ENCODE assay signal across 16 cellular contexts in genomic region chr1:24159366-24159765, GRCh38. TPM values are rescaled to one million over a fixed set of nuclear protein-coding genes. Genes with fewer than 3 reads are reported as not detected.
DNase-seq lines count a peak whose midpoint lies in the region; ATAC-seq and TF ChIP-seq lines count a peak whose summit lies in the region.
"Had no signal": no experiment of that assay in that cellular context is flagged by ENCODE, and none has a peak within 500 bp of the region (broad histone marks: within the 10 kb centered on the region; RNA-seq: fewer than 3 reads in every experiment).

No MANE protein-coding gene starts in this region.

- CTCF ChIA-PET in activated B cell treated with CpG ODN at 0.5 μM for 24 hours (lab: Charles Lee), result interaction anchor here (1.9 kb wide), 1 partner anchor 232 kb away, joined by 8 read pairs; no protein-coding TSS in a partner anchor
- CTCF ChIA-PET in MCF 10A (lab: Yijun Ruan, JAX), result interaction anchor here (0.6 to 3.6 kb wide), 2 partner anchors 9 to 312 kb away, joined by 3 to 18 read pairs; no protein-coding TSS in a partner anchor

- no peak overlapping the region for H3K27ac ChIP-seq in left ventricle myocardium inferior (replicated peaks)
- H3K27ac ChIP-seq: BLaER1 had no signal

- no peak overlapping the region for H3K4me3 ChIP-seq in left ventricle myocardium inferior
- H3K4me3 ChIP-seq: BLaER1 had no signal

- DNase-seq in cardiac septum (ENCODE audit: low spot score), result peak; percentile 51
- no peak for DNase-seq in left ventricle myocardium inferior
- no peak for DNase-seq in activated B cell treated with CpG ODN at 0.5 μM for 24 hours
- DNase-seq in neural crest cell (ENCODE audit: low read depth, low spot score), result no peak
- no peak for DNase-seq in MCF 10A (ENCODE audit: unreplicated experiment)
- DNase-seq in NCI-H69 (lab: John Stamatoyannopoulos, UW), result no peak
- DNase-seq: 8988T; AML-193; Caco-2; CD8-positive, alpha-beta memory T cell; DND-41; GF-D8; HCEC 1CT; IMR-90 had no signal

- peaks cover 14% of the 10 kb centered on the region for H3K4me1 Mint-ChIP-seq in activated B cell treated with CpG ODN at 0.5 μM for 24 hours
- H3K4me1 Mint-ChIP-seq in neural crest cell, result peaks cover 4% of the 10 kb centered on the region
- H3K4me1 Mint-ChIP-seq in MCF 10A (ENCODE audit: insufficient read depth, unreplicated experiment), result no peaks in the 10 kb centered on the region
- H3K4me1 Mint-ChIP-seq: CD8-positive, alpha-beta memory T cell had no signal

- H3K9me3 Mint-ChIP-seq in activated B cell treated with CpG ODN at 0.5 μM for 24 hours (no peaks in the 10 kb centered on the region), neural crest cell (no peaks in the 10 kb centered on the region), MCF 10A (ENCODE audit: unreplicated experiment) (no peaks in the 10 kb centered on the region)
- H3K9me3 Mint-ChIP-seq: CD8-positive, alpha-beta memory T cell had no signal

- peaks cover 87% of the 10 kb centered on the region for H3K36me3 Mint-ChIP-seq in activated B cell treated with CpG ODN at 0.5 μM for 24 hours (ENCODE audit: low read depth)
- no peaks in the 10 kb centered on the region for H3K36me3 Mint-ChIP-seq in neural crest cell (ENCODE audit: low read depth)
- H3K36me3 Mint-ChIP-seq in MCF 10A (ENCODE audit: insufficient read depth, unreplicated experiment), result no peaks in the 10 kb centered on the region

- H3K4me3 Mint-ChIP-seq in activated B cell treated with CpG ODN at 0.5 μM for 24 hours, result no peak overlapping the region
- H3K4me3 Mint-ChIP-seq in neural crest cell, result no peak overlapping the region
- H3K4me3 Mint-ChIP-seq in MCF 10A (ENCODE audit: unreplicated experiment), result no peak overlapping the region
- H3K4me3 Mint-ChIP-seq: CD8-positive, alpha-beta memory T cell had no signal

- no peaks in the 10 kb centered on the region for H3K9me3 ChIP-seq in left ventricle myocardium inferior (replicated peaks)
- H3K9me3 ChIP-seq: BLaER1, Caco-2 had no signal

- H3K27me3 Mint-ChIP-seq in activated B cell treated with CpG ODN at 0.5 μM for 24 hours (no peaks in the 10 kb centered on the region), neural crest cell (ENCODE audit: low read depth) (peaks cover 8% of the 10 kb centered on the region), MCF 10A (ENCODE audit: insufficient read depth, unreplicated experiment) (no peaks in the 10 kb centered on the region)
- H3K27me3 Mint-ChIP-seq: CD8-positive, alpha-beta memory T cell had no signal

- H3K36me3 ChIP-seq in left ventricle myocardium inferior, result no peaks in the 10 kb centered on the region

- peak overlapping the region; percentile 44 for H3K27ac Mint-ChIP-seq in activated B cell treated with CpG ODN at 0.5 μM for 24 hours
- H3K27ac Mint-ChIP-seq in neural crest cell (ENCODE audit: unreplicated experiment), result peak overlapping the region; percentile 54
- no peak overlapping the region for H3K27ac Mint-ChIP-seq in MCF 10A (ENCODE audit: low read depth, unreplicated experiment)

- peaks cover 9% of the 10 kb centered on the region for H3K4me1 ChIP-seq in left ventricle myocardium inferior
- H3K4me1 ChIP-seq: Caco-2 had no signal

- no peak for ATAC-seq in activated B cell treated with CpG ODN at 0.5 μM for 24 hours (ENCODE audit: low read depth)
- no peak for ATAC-seq in HG03196 (IDR thresholded peaks at IDR 0.05; ENCODE audit: unreplicated experiment)

- POLR2A ChIA-PET in activated B cell treated with CpG ODN at 0.5 μM for 24 hours (lab: Charles Lee), result no interaction called here
- POLR2A ChIA-PET in MCF 10A (lab: Yijun Ruan, JAX), result no interaction called here

- peaks cover 5% of the 10 kb centered on the region for H3K27me3 ChIP-seq in left ventricle myocardium inferior (ENCODE audit: low read depth)
- H3K27me3 ChIP-seq: BLaER1 had no signal

- no TSS peak for BruUV-seq in MCF 10A (replicated peaks; lab: Mats Ljungman, UMichigan)

- no peak for TF ChIP-seq CTCF in left ventricle myocardium inferior (IDR thresholded peaks at IDR 0.05; ENCODE audit: borderline replicate concordance)
- TF ChIP-seq CTCF in activated B cell treated with CpG ODN at 0.5 μM for 24 hours (IDR thresholded peaks at IDR 0.05), result no peak
- TF ChIP-seq CTCF in neural crest cell (conservative IDR thresholded peaks at IDR 0.05), result no peak
- no peak for TF ChIP-seq CTCF in MCF 10A (IDR thresholded peaks at IDR 0.05; ENCODE audit: unreplicated experiment)

- intact Hi-C loops in cardiac septum (cut with DNase I) (no loop called here), left ventricle myocardium inferior (cut with micrococcal nuclease) (no loop called here), activated B cell treated with CpG ODN at 0.5 μM for 24 hours (cut with micrococcal nuclease) (no loop called here), MCF 10A (cut with micrococcal nuclease) (no loop called here)

RNA-seq across cellular contexts. Expression of gene IL22RA1, which starts 16.4 kb away (rescaled TPM):
- 0.35 TPM for total RNA-seq in cardiac septum
- total RNA-seq in left ventricle myocardium inferior, result 0.14 TPM
- 0.09 TPM in 1 of 2 replicates, not detected in the other for total RNA-seq in activated B cell treated with CpG ODN at 0.5 μM for 24 hours
- total RNA-seq in neural crest cell, result not detected in 2 replicates
- not detected in 2 replicates for total RNA-seq in MCF 10A (2022)
- total RNA-seq: CD8-positive, alpha-beta memory T cell; IMR-90 had no signal

RNA-seq across cellular contexts. Expression of gene IFNLR1, which starts 27.7 kb away (rescaled TPM):
- total RNA-seq in cardiac septum (2.3 TPM), left ventricle myocardium inferior (2.0 TPM), activated B cell treated with CpG ODN at 0.5 μM for 24 hours (38.6 and 39.2 TPM in 2 replicates), neural crest cell (0.11 and 0.21 TPM in 2 replicates), MCF 10A (2022) (0.12 and 0.19 TPM in 2 replicates)
- total RNA-seq: IMR-90 had no signal

RNA-seq across cellular contexts. Expression of gene MYOM3, which starts 47.4 kb away (rescaled TPM):
- total RNA-seq in cardiac septum (249 TPM), left ventricle myocardium inferior (440 TPM), activated B cell treated with CpG ODN at 0.5 μM for 24 hours (not detected in 2 replicates), neural crest cell (not detected in 2 replicates), MCF 10A (2022) (0.05 and 0.12 TPM in 2 replicates)
- total RNA-seq: Caco-2; CD8-positive, alpha-beta memory T cell; IMR-90 had no signal

Comparison
In these comparisons a context has a peak if more than half of its experiments do, and no peak if none do; other contexts are left out.
1. RNA of gene IFNLR1, which starts 27.7 kb away (total RNA-seq): 38.6 to 39.2 TPM in activated B cell treated with CpG ODN at 0.5 μM for 24 hours; 2.3 TPM in cardiac septum (single experiment), 2.0 TPM in left ventricle myocardium inferior (single experiment), 0.11 to 0.21 TPM in neural crest cell and 0.12 to 0.19 TPM in MCF 10A; every median in the first group is over 10 times any median in the second.
2. RNA of gene MYOM3, which starts 47.4 kb away (total RNA-seq): 440 TPM in left ventricle myocardium inferior (single experiment) and 249 TPM in cardiac septum (single experiment); 0.05 to 0.12 TPM in MCF 10A, not detected in activated B cell treated with CpG ODN at 0.5 μM for 24 hours and not detected in neural crest cell; every median in the first group is over 100 times any median in the second.